ENCODE assay signal across 9 cellular contexts in genomic region chr6:155026366-155027045, GRCh38. TPM values are rescaled to one million over a fixed set of nuclear protein-coding genes. Genes with fewer than 3 reads are reported as not detected.
DNase-seq lines count a peak whose midpoint lies in the region; ATAC-seq, FAIRE-seq and TF ChIP-seq lines count a peak whose summit lies in the region.
"Had no signal": no experiment of that assay in that cellular context is flagged by ENCODE, and none has a peak within 500 bp of the region (broad histone marks: within the 10 kb centered on the region; RNA-seq: fewer than 3 reads in every experiment).

No MANE protein-coding gene starts in this region.

- H3K27me3 ChIP-seq in osteoblast (ENCODE audit: insufficient read depth, low read length), result no peaks in the 10 kb centered on the region

- H3K27ac ChIP-seq in coronary artery (peak overlapping the region in 1 of 2 donors; percentile 17), osteoblast (ENCODE audit: low read depth, low read length) (peak overlapping the region; percentile 34)

- H3K4me1 ChIP-seq in osteoblast (ENCODE audit: insufficient read depth, low read length), result peaks cover 14% of the 10 kb centered on the region

- DNase-seq in DMS53 treated with DMSO at 0.1 percent for 48 hours (lab: John Stamatoyannopoulos, UW; ENCODE audit: unreplicated experiment), result peak; percentile 3
- DNase-seq in M059J (ENCODE audit: low read depth), result peak; percentile 99
- DNase-seq in coronary artery (ENCODE audit: low spot score), result peak; percentile 86
- DNase-seq in osteoblast (ENCODE audit: insufficient read length, low spot score, missing footprints), result peak; percentile 86
- DNase-seq in activated CD8-positive, alpha-beta memory T cell treated with anti-CD3 and anti-CD28 coated beads for 24 hours, result no peak
- no peak for DNase-seq in GM12891 (ENCODE audit: insufficient read length, low spot score)
- DNase-seq: NCI-H748 treated with DMSO at 0.1 percent for 48 hours had no signal

- H3K79me2 ChIP-seq in osteoblast (ENCODE audit: insufficient read depth, low read length), result no peaks in the 10 kb centered on the region

- no peaks in the 10 kb centered on the region for H3K9me3 ChIP-seq in osteoblast (ENCODE audit: low read depth, low read length)

- no peaks in the 10 kb centered on the region for H4K20me1 ChIP-seq in osteoblast (ENCODE audit: insufficient read depth, low read length)

- FAIRE-seq in GM12891 (lab: Jason Lieb, UNC), result no peak

- no peak for ATAC-seq in GM18861 (IDR thresholded peaks at IDR 0.05; ENCODE audit: unreplicated experiment)
- ATAC-seq in GM18498 (IDR thresholded peaks at IDR 0.05; ENCODE audit: unreplicated experiment), result no peak

- no peak for TF ChIP-seq POLR2A in GM12891 (IDR thresholded peaks at IDR 0.05; ENCODE audit: low read depth, low read length)

- H3K4me2 ChIP-seq in osteoblast (ENCODE audit: insufficient read depth, low read length), result peak overlapping the region; percentile 64

- no peak overlapping the region for H2AFZ ChIP-seq in osteoblast (ENCODE audit: low read length)

- TF ChIP-seq CTCF in coronary artery (IDR thresholded peaks at IDR 0.05) (no peak), osteoblast (IDR thresholded peaks at IDR 0.05; ENCODE audit: extremely low read depth, low read depth, low read length) (no peak)

- H3K36me3 ChIP-seq in osteoblast (ENCODE audit: insufficient read depth, low read length), result no peaks in the 10 kb centered on the region

- H3K4me3 ChIP-seq in coronary artery (no peak overlapping the region), osteoblast (ENCODE audit: insufficient read depth, low read length) (no peak overlapping the region)

TF ChIP-seq in GM12891, 5 proteins besides CTCF, POLR2A, EP300 and RAD21:
- TF ChIP-seq PAX5 (IDR thresholded peaks at IDR 0.05; ENCODE audit: insufficient read depth, low read length, severe bottlenecking) (no peak), POU2F2 (IDR thresholded peaks at IDR 0.05; ENCODE audit: low read depth, low read length) (no peak), POLR2AphosphoS5 (IDR thresholded peaks at IDR 0.05; ENCODE audit: low read depth, low read length) (no peak), SPI1 (IDR thresholded peaks at IDR 0.05; ENCODE audit: low read depth, low read length) (no peak), TAF1 (IDR thresholded peaks at IDR 0.05; ENCODE audit: low read depth, low read length) (no peak)

RNA-seq across cellular contexts. Expression of gene TIAM2, which starts 31.4 kb away (rescaled TPM):
- 8.1 and 18.8 TPM in 2 replicates for total RNA-seq in M059J (2014; rRNA removed; shearing (Covaris generic))
- 25.3 and 31.8 TPM in 2 replicates for total RNA-seq in osteoblast
- 13.2 TPM for polyA plus RNA-seq in GM12891 (2012; ENCODE audit: low read depth, missing spikeins)

Comparison
In these comparisons a context has a peak if more than half of its experiments do, and no peak if none do; other contexts are left out.
1. DNase-seq: peak in DMS53 treated with DMSO at 0.1 percent for 48 hours (single experiment), M059J (single experiment), coronary artery (single experiment) and osteoblast (single experiment); none in activated CD8-positive, alpha-beta memory T cell treated with anti-CD3 and anti-CD28 coated beads for 24 hours (single experiment) and GM12891 (single experiment).